10 cellular contexts compared by ENCODE assay signal in the genomic region with DNA sequence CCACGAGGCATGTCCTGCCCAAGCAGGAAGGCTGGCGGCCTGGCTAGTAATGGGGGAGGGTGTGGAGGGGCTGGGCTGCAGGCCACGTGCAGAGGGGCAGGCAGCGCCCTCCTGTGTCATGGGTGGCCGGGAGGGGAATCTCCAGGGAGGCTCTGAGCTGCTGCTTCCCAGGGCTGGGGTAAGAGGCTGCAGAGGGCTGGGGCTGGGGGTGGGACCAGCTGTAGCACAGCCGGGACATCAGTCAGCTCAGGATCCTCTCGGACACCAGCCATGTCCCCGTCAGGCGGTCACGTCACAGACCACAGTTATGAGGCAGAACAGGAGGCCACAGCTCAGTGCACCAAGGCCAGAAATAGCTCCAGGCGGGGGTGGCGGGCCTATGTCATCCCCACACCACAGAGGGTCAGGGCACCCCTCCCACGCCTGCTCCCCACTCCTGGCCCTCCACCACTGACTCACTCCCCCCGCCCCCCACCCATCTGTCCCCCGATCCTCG. TPM values are rescaled to one million over a fixed set of nuclear protein-coding genes. Genes with fewer than 3 reads are reported as not detected.
A peak's percentile ranks its signal among the peaks of the same experiment; 100 is the strongest.
DNase-seq lines count a peak whose midpoint lies in the region; ATAC-seq and TF ChIP-seq lines count a peak whose summit lies in the region.
"Had no signal": no experiment of that assay in that cellular context is flagged by ENCODE, and none has a peak within 500 bp of the region (broad histone marks: within the 10 kb centered on the region; RNA-seq: fewer than 3 reads in every experiment).

No MANE protein-coding gene starts in this region.

- peak; percentile 93 for DNase-seq in GM13976 (ENCODE audit: low spot score)
- DNase-seq in brain microvascular endothelial cell: peak; percentile 75
- DNase-seq in renal cortical epithelial cell (ENCODE audit: low read depth): peak; percentile 29
- no peak for DNase-seq in iPS-NIHi11 (ENCODE audit: low spot score)
- DNase-seq: activated CD8-positive, alpha-beta memory T cell treated with anti-CD3 and anti-CD28 coated beads, Interleukin-2, amount 50 U/mL, for 48 hours; GF-D8; NCI-H510A had no signal

- H3K27ac ChIP-seq in brain microvascular endothelial cell: no peak overlapping the region

- in situ Hi-C loops in GM13976 (cut with MboI; ENCODE audit: low sequenced_read_pairs, unreplicated experiment): no loop called here
- in situ Hi-C loops in brain microvascular endothelial cell (cut with HindIII; ENCODE audit: low pct_ligation_motif_present, low sequenced_read_pairs): no loop called here

- no peaks in the 10 kb centered on the region for H3K36me3 ChIP-seq in brain microvascular endothelial cell (replicated peaks)

- TF ChIP-seq CTCF in GM13976 (IDR thresholded peaks at IDR 0.05; ENCODE audit: borderline replicate concordance, control extremely low read depth, extremely low read depth, insufficient read depth, missing control alignments) (no peak), brain microvascular endothelial cell (IDR thresholded peaks at IDR 0.05; ENCODE audit: low read depth, low read length, missing control alignments) (no peak)

- H3K4me3 ChIP-seq in brain microvascular endothelial cell (ENCODE audit: low read depth, low read length): no peak overlapping the region

- H3K27me3 ChIP-seq in brain microvascular endothelial cell (replicated peaks): no peaks in the 10 kb centered on the region

- ATAC-seq in HG03159 (IDR thresholded peaks at IDR 0.05; ENCODE audit: unreplicated experiment): peak; percentile 48
- ATAC-seq in GM19463 (IDR thresholded peaks at IDR 0.05; ENCODE audit: unreplicated experiment): no peak
- no peak for ATAC-seq in HG03175 (IDR thresholded peaks at IDR 0.05; ENCODE audit: unreplicated experiment)

RNA-seq across cellular contexts. Expression of a gene that starts 21.1 kb away (rescaled TPM):
- total RNA-seq in renal cortical epithelial cell: 1.2 and 2.0 TPM in 2 replicates
